1 cellular context compared by ENCODE assay signal in the genomic region with DNA sequence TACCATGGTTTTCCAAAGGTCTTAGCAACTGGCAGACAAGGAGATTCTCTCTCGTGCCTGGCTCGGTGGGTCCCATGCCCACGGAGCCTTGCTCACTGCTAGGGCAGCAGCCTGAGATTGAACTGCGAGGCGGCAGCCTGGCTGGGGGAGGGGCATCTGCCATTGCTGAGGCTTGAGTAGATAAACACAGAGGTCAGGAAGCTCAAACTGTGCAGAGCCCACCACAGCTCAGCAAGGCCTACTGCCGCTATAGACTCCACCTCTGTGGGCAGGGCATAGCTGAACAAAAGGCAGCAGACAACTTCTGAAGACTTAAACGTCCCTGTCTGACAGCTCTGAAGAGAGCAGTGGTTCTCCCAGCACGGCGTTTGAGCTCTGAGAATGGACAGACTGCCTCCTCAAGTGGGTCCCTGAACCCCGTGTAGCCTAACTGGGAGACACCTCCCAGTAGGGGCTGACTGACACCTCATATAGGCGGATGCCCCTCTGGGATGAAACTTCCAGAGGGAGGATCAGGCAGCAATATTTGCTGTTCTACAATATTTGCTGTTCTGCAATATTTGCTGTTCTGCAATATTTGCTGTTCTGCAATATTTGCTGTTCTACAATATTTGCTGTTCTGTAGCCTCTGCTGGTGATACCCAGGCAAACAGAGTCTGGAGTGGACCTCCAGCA. TPM values are rescaled to one million over a fixed set of nuclear protein-coding genes. Genes with fewer than 3 reads are reported as not detected.
"Had no signal": no experiment of that assay in that cellular context is flagged by ENCODE, and none has a peak within 500 bp of the region (broad histone marks: within the 10 kb centered on the region; RNA-seq: fewer than 3 reads in every experiment).

No MANE protein-coding gene starts in this region.

RNA-seq across cellular contexts. Expression of a gene that starts 29.3 kb away (rescaled TPM):
- polyA plus RNA-seq: neural cell had no signal
